ENCODE assay signal across 23 cellular contexts in genomic region chr17:33370384-33370783, GRCh38.
"Had no signal": no experiment of that assay in that cellular context is flagged by ENCODE, and none has a peak within 500 bp of the region (broad histone marks: within the 10 kb centered on the region; RNA-seq: fewer than 3 reads in every experiment).

No MANE protein-coding gene starts in this region.

- H3K9me3 Mint-ChIP-seq: activated naive CD4-positive, alpha-beta T cell treated with anti-CD3 and anti-CD28 coated beads, Interleukin-2, amount 50 U/mL, for 24 hours; activated T-helper 1 cell treated with anti-CD3 and anti-CD28 coated beads, Interleukin-12 subunit alpha, Interleukin-12 subunit beta, Interleukin-2, Interleukin-4 antibody, amounts not matched to agents 30 ng/mL and 10 ng/mL and 1 ng/mL, durations not matched to agents 14 hours and 24 hours and 36 hours had no signal

- H3K27me3 ChIP-seq: MG63 had no signal

- H3K4me3 Mint-ChIP-seq: activated CD8-positive, alpha-beta T cell treated with anti-CD3 and anti-CD28 coated beads, Interleukin-2, amount 10 ng/mL, durations not matched to agents 7 days and 5 days; activated naive CD4-positive, alpha-beta T cell treated with anti-CD3 and anti-CD28 coated beads, Interleukin-2, amount 50 U/mL, for 24 hours; activated T-helper 1 cell treated with anti-CD3 and anti-CD28 coated beads, Interleukin-12 subunit alpha, Interleukin-12 subunit beta, Interleukin-2, Interleukin-4 antibody, amounts not matched to agents 30 ng/mL and 10 ng/mL and 1 ng/mL, durations not matched to agents 14 hours and 24 hours and 36 hours; T-helper 1 cell treated with Interleukin-12 subunit alpha and Interleukin-12 subunit beta and Interleukin-4 antibody, amounts not matched to agents 30 μg/mL and 1 μg/mL, for 36 hours had no signal

- ATAC-seq: activated CD8-positive, alpha-beta T cell treated with anti-CD3 and anti-CD28 coated beads, Interleukin-2, amount 10 ng/mL, durations not matched to agents 7 days and 5 days had no signal

- H3K27ac Mint-ChIP-seq: activated CD8-positive, alpha-beta T cell treated with anti-CD3 and anti-CD28 coated beads, Interleukin-2, amount 10 ng/mL, durations not matched to agents 7 days and 5 days; activated naive CD4-positive, alpha-beta T cell treated with anti-CD3 and anti-CD28 coated beads, Interleukin-2, amount 50 U/mL, for 24 hours; activated T-helper 1 cell treated with anti-CD3 and anti-CD28 coated beads, Interleukin-12 subunit alpha, Interleukin-12 subunit beta, Interleukin-2, Interleukin-4 antibody, amounts not matched to agents 30 ng/mL and 10 ng/mL and 1 ng/mL, durations not matched to agents 14 hours and 24 hours and 36 hours; T-helper 1 cell treated with Interleukin-12 subunit alpha and Interleukin-12 subunit beta and Interleukin-4 antibody, amounts not matched to agents 30 μg/mL and 1 μg/mL, for 36 hours had no signal

- H3K36me3 Mint-ChIP-seq: activated naive CD4-positive, alpha-beta T cell treated with anti-CD3 and anti-CD28 coated beads, Interleukin-2, amount 50 U/mL, for 24 hours had no signal

- H3K36me3 ChIP-seq: MG63 had no signal

- H3K9me3 ChIP-seq: MG63 had no signal

- H3K4me1 Mint-ChIP-seq: activated naive CD4-positive, alpha-beta T cell treated with anti-CD3 and anti-CD28 coated beads, Interleukin-2, amount 50 U/mL, for 24 hours had no signal

- DNase-seq: activated CD4-positive, alpha-beta T cell treated with anti-CD3 and anti-CD28 coated beads for 48 hours; activated CD4-positive, alpha-beta T cell treated with anti-CD3 and anti-CD28 coated beads, Interleukin-2, amount 50 U/mL, for 4 hours; activated CD4-positive, CD25-positive, alpha-beta regulatory T cell treated with anti-CD3 and anti-CD28 coated beads, Interleukin-2, amount 50 U/mL, for 72 hours; activated CD8-positive, alpha-beta memory T cell treated with anti-CD3 and anti-CD28 coated beads, Interleukin-2, amount 50 U/mL, for 48 hours; activated CD8-positive, alpha-beta T cell treated with anti-CD3 and anti-CD28 coated beads, Interleukin-2, amount 10 ng/mL, durations not matched to agents 7 days and 5 days; activated effector memory CD4-positive, alpha-beta T cell treated with Interleukin-2 at 50 U/mL for 16 hours; activated naive CD4-positive, alpha-beta T cell; activated T-cell treated with anti-CD3 and anti-CD28 coated beads, Interleukin-2, amount 50 U/mL, for 1 hour; aorta; MG63; MV-4-11; NCI-H1092 treated with DMSO at 0.1 percent for 48 hours; NCI-H1417 treated with DMSO at 0.1 percent for 48 hours; NCI-H1694; NCI-H2029 treated with DMSO at 0.1 percent for 48 hours; NCI-H345; NCI-H510A; NCI-H526 treated with DMSO at 0.1 percent for 48 hours; NK-92 treated with Interleukin-12 subunit alpha and Interleukin-12 subunit beta, amount 100 ng/mL, for 24 hours; SHP77 treated with DMSO at 0.1 percent for 48 hours had no signal

- H3K4me3 ChIP-seq: MG63 had no signal
